Comparison of ENCODE assay signal across 25 cellular contexts in genomic region chr11:13775471-13775870, GRCh38.
"Had no signal": no experiment of that assay in that cellular context is flagged by ENCODE, and none has a peak within 500 bp of the region (broad histone marks: within the 10 kb centered on the region; RNA-seq: fewer than 3 reads in every experiment).

No MANE protein-coding gene starts in this region.

- H3K4me3 ChIP-seq: adrenal gland, body of pancreas, coronary artery, dorsolateral prefrontal cortex, pancreas, prostate gland, sigmoid colon, smooth muscle cell, upper lobe of left lung, vagina had no signal

- H3K27me3 ChIP-seq: body of pancreas, pancreas, upper lobe of left lung, vagina had no signal

- FAIRE-seq: frontal cortex, pancreas had no signal

- H3K9me3 ChIP-seq: adrenal gland, body of pancreas, pancreas, prostate gland, sigmoid colon, upper lobe of left lung, vagina had no signal

- DNase-seq: activated B cell treated with CpG ODN at 0.5 μM for 24 hours; activated naive CD4-positive, alpha-beta T cell treated with Interleukin-2 at 50 U/mL for 16 hours; adrenal gland; aorta; body of pancreas; dorsolateral prefrontal cortex; islet precursor cell; left ventricle myocardium superior; pancreas; sigmoid colon; stimulated activated CD4-positive, alpha-beta T cell treated with anti-CD3 and anti-CD28 coated beads, Interleukin-1b, Interleukin-23, amount 100 ng/mL, for 48 hours; substantia nigra; upper lobe of left lung had no signal

- H3K4me2 ChIP-seq: smooth muscle cell had no signal

- H3K27ac ChIP-seq: adrenal gland, body of pancreas, coronary artery, dorsolateral prefrontal cortex, pancreas, prostate gland, sigmoid colon, upper lobe of left lung, vagina had no signal

- ATAC-seq: body of pancreas; left ventricle myocardium superior; pancreas; stimulated activated memory B cell treated with anti-CD40 and anti-IgM and Interleukin-4, amounts not matched to agents 10 μg/mL and 1 μg/mL and 100 μg/mL, for 72 hours had no signal

- H3K27me3 Mint-ChIP-seq: activated naive CD8-positive, alpha-beta T cell treated with anti-CD3 and anti-CD28 coated beads for 36 hours; stimulated activated naive CD8-positive, alpha-beta T cell treated with anti-CD3 and anti-CD28 coated beads, Interleukin-15, amount 100 ng/mL, for 72 hours had no signal

- H3K36me3 Mint-ChIP-seq: activated naive CD8-positive, alpha-beta T cell treated with anti-CD3 and anti-CD28 coated beads for 36 hours; mesothelial cell of epicardium; naive thymus-derived CD4-positive, alpha-beta T cell; stimulated activated memory B cell treated with anti-CD40 and anti-IgM and Interleukin-4, amounts not matched to agents 10 μg/mL and 1 μg/mL and 100 μg/mL, for 72 hours had no signal

- H3K4me1 Mint-ChIP-seq: stimulated activated naive CD8-positive, alpha-beta T cell treated with anti-CD3 and anti-CD28 coated beads, Interleukin-15, amount 100 ng/mL, for 72 hours had no signal

- H3K4me1 ChIP-seq: adrenal gland, body of pancreas, pancreas, prostate gland, sigmoid colon, upper lobe of left lung, vagina had no signal

- H3K4me3 Mint-ChIP-seq: activated B cell treated with CpG ODN at 0.5 μM for 24 hours; activated naive CD8-positive, alpha-beta T cell treated with anti-CD3 and anti-CD28 coated beads for 36 hours; activated T-cell treated with anti-CD3 and anti-CD28 coated beads, Interleukin-2, amount 50 U/mL, for 72 hours; mesothelial cell of epicardium; naive thymus-derived CD4-positive, alpha-beta T cell; stimulated activated memory B cell treated with anti-CD40 and anti-IgM and Interleukin-4, amounts not matched to agents 10 μg/mL and 1 μg/mL and 100 μg/mL, for 72 hours; stimulated activated naive CD8-positive, alpha-beta T cell treated with anti-CD3 and anti-CD28 coated beads, Interleukin-15, amount 100 ng/mL, for 72 hours; T-helper 2 cell treated with Interferon-gamma antibody and Interleukin-4, amounts not matched to agents 5 μg/mL and 100 μg/mL, for 36 hours had no signal

- H3K27ac Mint-ChIP-seq: activated B cell treated with CpG ODN at 0.5 μM for 24 hours; activated naive CD8-positive, alpha-beta T cell treated with anti-CD3 and anti-CD28 coated beads for 36 hours; activated T-cell treated with anti-CD3 and anti-CD28 coated beads, Interleukin-2, amount 50 U/mL, for 72 hours; mesothelial cell of epicardium; stimulated activated memory B cell treated with anti-CD40 and anti-IgM and Interleukin-4, amounts not matched to agents 10 μg/mL and 1 μg/mL and 100 μg/mL, for 72 hours; stimulated activated naive CD8-positive, alpha-beta T cell treated with anti-CD3 and anti-CD28 coated beads, Interleukin-15, amount 100 ng/mL, for 72 hours; T-helper 2 cell treated with Interferon-gamma antibody and Interleukin-4, amounts not matched to agents 5 μg/mL and 100 μg/mL, for 36 hours had no signal

- H3K36me3 ChIP-seq: adrenal gland, pancreas, prostate gland, sigmoid colon, upper lobe of left lung, vagina had no signal

- H3K9me3 Mint-ChIP-seq: activated B cell treated with CpG ODN at 0.5 μM for 24 hours; activated naive CD8-positive, alpha-beta T cell treated with anti-CD3 and anti-CD28 coated beads for 36 hours; activated T-cell treated with anti-CD3 and anti-CD28 coated beads, Interleukin-2, amount 50 U/mL, for 72 hours; naive thymus-derived CD4-positive, alpha-beta T cell; stimulated activated memory B cell treated with anti-CD40 and anti-IgM and Interleukin-4, amounts not matched to agents 10 μg/mL and 1 μg/mL and 100 μg/mL, for 72 hours; stimulated activated naive CD8-positive, alpha-beta T cell treated with anti-CD3 and anti-CD28 coated beads, Interleukin-15, amount 100 ng/mL, for 72 hours; T-helper 2 cell treated with Interferon-gamma antibody and Interleukin-4, amounts not matched to agents 5 μg/mL and 100 μg/mL, for 36 hours had no signal
